22 cellular contexts compared by ENCODE assay signal in genomic region chr2:84854835-84855234, GRCh38. TPM values are rescaled to one million over a fixed set of nuclear protein-coding genes. Genes with fewer than 3 reads are reported as not detected.
A peak's percentile ranks its signal among the peaks of the same experiment; 100 is the strongest.
DNase-seq lines count a peak whose midpoint lies in the region; ATAC-seq and TF ChIP-seq lines count a peak whose summit lies in the region.
"Had no signal": no experiment of that assay in that cellular context is flagged by ENCODE, and none has a peak within 500 bp of the region (broad histone marks: within the 10 kb centered on the region; RNA-seq: fewer than 3 reads in every experiment).

No MANE protein-coding gene starts in this region.

- H3K4me1 ChIP-seq in CD8-positive, alpha-beta T cell (ENCODE audit: insufficient read depth, low read length): peaks cover 96% of the 10 kb centered on the region
- no peaks in the 10 kb centered on the region for H3K4me1 ChIP-seq in endodermal cell (ENCODE audit: control insufficient read depth, insufficient read depth, low read length)
- H3K4me1 ChIP-seq: A549 had no signal

- H3K9me3 ChIP-seq in CD8-positive, alpha-beta T cell (ENCODE audit: low read length): no peaks in the 10 kb centered on the region
- H3K9me3 ChIP-seq in endodermal cell (ENCODE audit: control insufficient read depth, low read length) (no peaks in the 10 kb centered on the region), MG63 (no peaks in the 10 kb centered on the region)
- H3K9me3 ChIP-seq: A549 had no signal

- peaks cover 8% of the 10 kb centered on the region for H3K36me3 ChIP-seq in CD8-positive, alpha-beta T cell (ENCODE audit: insufficient read depth, low read length)
- no peaks in the 10 kb centered on the region for H3K36me3 ChIP-seq in endodermal cell (ENCODE audit: control insufficient read depth, insufficient read depth, low read length)
- H3K36me3 ChIP-seq in MG63: no peaks in the 10 kb centered on the region
- H3K36me3 ChIP-seq: spleen had no signal

- CTCF ChIA-PET in CD8-positive, alpha-beta T cell (lab: Charles Lee): interaction anchor here (0.8 kb wide), 1 partner anchor 26 kb away, joined by 3 read pairs; the partner anchor contains the start of gene TRABD2A
- CTCF ChIA-PET in HEK293T (lab: Yijun Ruan, JAX): no interaction called here

- H3K27me3 Mint-ChIP-seq in CD8-positive, alpha-beta T cell (ENCODE audit: low read depth): no peaks in the 10 kb centered on the region
- H3K27me3 Mint-ChIP-seq in endodermal cell (ENCODE audit: insufficient read depth): peaks cover 38% of the 10 kb centered on the region
- H3K27me3 Mint-ChIP-seq: activated B cell treated with CpG ODN at 0.5 μM for 24 hours, B cell had no signal

- H3K36me3 Mint-ChIP-seq in CD8-positive, alpha-beta T cell: peaks cover 68% of the 10 kb centered on the region
- no peaks in the 10 kb centered on the region for H3K36me3 Mint-ChIP-seq in endodermal cell (ENCODE audit: low read depth)
- H3K36me3 Mint-ChIP-seq: type B pancreatic cell had no signal

- H3K4me3 ChIP-seq in CD8-positive, alpha-beta T cell (ENCODE audit: low read depth, low read length): peak overlapping the region; percentile 28
- H3K4me3 ChIP-seq in endodermal cell (ENCODE audit: low read length): no peak overlapping the region
- H3K4me3 ChIP-seq in MG63: no peak overlapping the region
- H3K4me3 ChIP-seq: A549, spleen had no signal

- intact Hi-C loops in CD8-positive, alpha-beta T cell (cut with DNase I, micrococcal nuclease): loop anchor here in 1 of 2 experiments (5.0 kb wide), 1 partner anchor 208 kb away; no protein-coding TSS in a partner anchor

- TF ChIP-seq CTCF in CD8-positive, alpha-beta T cell (IDR thresholded peaks at IDR 0.05): no peak
- TF ChIP-seq CTCF in endodermal cell (conservative IDR thresholded peaks at IDR 0.05): no peak

- WGBS in endodermal cell (ENCODE audit: insufficient coverage in 1 of 2, insufficient read length in 1 of 2), 2 experiments: 83 to 84% methylated on average over 4 of the region's 4 CpGs

- H3K4me3 Mint-ChIP-seq in CD8-positive, alpha-beta T cell: peak overlapping the region; percentile 75
- no peak overlapping the region for H3K4me3 Mint-ChIP-seq in endodermal cell
- H3K4me3 Mint-ChIP-seq: activated B cell treated with CpG ODN at 0.5 μM for 24 hours, B cell, memory B cell, type B pancreatic cell had no signal

- H3K4me1 Mint-ChIP-seq in CD8-positive, alpha-beta T cell (ENCODE audit: low read depth): peaks cover 94% of the 10 kb centered on the region
- H3K4me1 Mint-ChIP-seq in endodermal cell: peaks cover 2% of the 10 kb centered on the region

- peak; percentile 1 for DNase-seq in activated CD4-positive, alpha-beta T cell treated with anti-CD3 and anti-CD28 coated beads for 48 hours
- no peak for DNase-seq in activated CD4-positive, alpha-beta T cell treated with anti-CD3 and anti-CD28 coated beads for 4 hours
- DNase-seq in CD8-positive, alpha-beta T cell: peak in 1 of 7 experiments; percentile 49
- peak; percentile 18 to 22 for DNase-seq in activated T-cell treated with anti-CD3 and anti-CD28 coated beads, Interleukin-2, amount 50 U/mL, for 48 hours
- DNase-seq in endodermal cell (peak; percentile 20), activated gamma-delta T cell treated with Interleukin-2 at 50 U/mL for 16 hours (no peak), MG63 (no peak), HEK293T (ENCODE audit: extremely low spot score) (no peak)
- DNase-seq: activated B cell treated with CpG ODN at 0.5 μM for 24 hours; amygdala; Calu3; cortex of kidney; MV-4-11; NCI-H1694 treated with DMSO at 0.1 percent for 48 hours; NCI-H526 treated with DMSO at 0.1 percent for 48 hours; spleen; stimulated activated CD4-positive, alpha-beta T cell treated with anti-CD3 and anti-CD28 coated beads, Interleukin-4, amount 100 ng/mL, for 4 hours; T1000 had no signal

- H3K27ac ChIP-seq in CD8-positive, alpha-beta T cell (ENCODE audit: low read depth, low read length): peak overlapping the region; percentile 53
- no peak overlapping the region for H3K27ac ChIP-seq in endodermal cell (ENCODE audit: low read depth, low read length)
- H3K27ac ChIP-seq: A549 had no signal

- POLR2A ChIA-PET in CD8-positive, alpha-beta T cell (lab: Charles Lee): interaction anchor here (1.0 to 2.1 kb wide), 2 partner anchors 8 to 13 kb away, joined by 3 to 8 read pairs; no protein-coding TSS in a partner anchor
- POLR2A ChIA-PET in HEK293T (lab: Yijun Ruan, JAX): no interaction called here

- no peak overlapping the region for H3K9ac ChIP-seq in endodermal cell (ENCODE audit: extremely low read depth, low read length, poor library complexity, severe bottlenecking)

- H3K9me3 Mint-ChIP-seq in CD8-positive, alpha-beta T cell: peaks cover 5% of the 10 kb centered on the region
- H3K9me3 Mint-ChIP-seq in endodermal cell: no peaks in the 10 kb centered on the region

- H3K27ac Mint-ChIP-seq in CD8-positive, alpha-beta T cell: peak overlapping the region; percentile 98
- H3K27ac Mint-ChIP-seq in endodermal cell: no peak overlapping the region
- H3K27ac Mint-ChIP-seq: activated B cell treated with CpG ODN at 0.5 μM for 24 hours, B cell, memory B cell, type B pancreatic cell had no signal

- no peak for ATAC-seq in CD8-positive, alpha-beta T cell
- ATAC-seq: A549 had no signal

- H3K27me3 ChIP-seq in CD8-positive, alpha-beta T cell (ENCODE audit: insufficient read depth, low read length): no peaks in the 10 kb centered on the region
- H3K27me3 ChIP-seq in endodermal cell (ENCODE audit: control insufficient read depth, insufficient read depth, low read length, poor library complexity, severe bottlenecking) (peaks cover 3% of the 10 kb centered on the region), MG63 (no peaks in the 10 kb centered on the region)
- H3K27me3 ChIP-seq: spleen had no signal

TF ChIP-seq in HEK293T, 16 proteins besides CTCF, POLR2A, EP300 and RAD21:
- no peak for TF ChIP-seq ARNT (IDR thresholded peaks at IDR 0.05)
TF ChIP-seq in HEK293T: peak in this region for 0.

RNA-seq across cellular contexts. Expression of gene TRABD2A, which starts 26.0 kb away (rescaled TPM):
- 100 to 1,000 TPM; 138 to 142 TPM for total RNA-seq in CD8-positive, alpha-beta T cell
- total RNA-seq in endodermal cell: 1 to 10 TPM; 4.8 to 7.7 TPM
- polyA plus RNA-seq in endodermal cell (2013, experiment 1 of 2): 2.1 TPM
- polyA plus RNA-seq in endodermal cell (2013, experiment 2 of 2): 2.0 TPM
- total RNA-seq in MG63 (2014; rRNA removed; shearing (Covaris generic); ENCODE audit: low replicate concordance): 14.5 and 20.9 TPM in 2 replicates

RNA-seq across cellular contexts. Expression of gene TMSB10, which starts 50.6 kb away (rescaled TPM):
- total RNA-seq in CD8-positive, alpha-beta T cell: 1,000 to 10,000 TPM; 1,479 to 1,577 TPM
- total RNA-seq in endodermal cell: 1,000 to 10,000 TPM; 2,719 to 2,976 TPM
- 2,581 TPM for polyA plus RNA-seq in endodermal cell (2013, experiment 1 of 2)
- polyA plus RNA-seq in endodermal cell (2013, experiment 2 of 2): 2,852 TPM
- 5,826 and 9,166 TPM in 2 replicates for total RNA-seq in MG63 (2014; rRNA removed; shearing (Covaris generic); ENCODE audit: low replicate concordance)

Comparison
In these comparisons a context has a peak if more than half of its experiments do, and no peak if none do; other contexts are left out.
1. DNase-seq: peak in activated CD4-positive, alpha-beta T cell treated with anti-CD3 and anti-CD28 coated beads for 48 hours (single experiment), activated T-cell treated with anti-CD3 and anti-CD28 coated beads, Interleukin-2, amount 50 U/mL, for 48 hours (2 of 2) and endodermal cell (single experiment); none in activated CD4-positive, alpha-beta T cell treated with anti-CD3 and anti-CD28 coated beads for 4 hours (0 of 2), activated gamma-delta T cell treated with Interleukin-2 at 50 U/mL for 16 hours (single experiment), MG63 (single experiment) and HEK293T (single experiment).